In genomic region chr5:149999866-150000260, GRCh38 we compare ENCODE assay signal across 8 cellular contexts. TPM values are rescaled to one million over a fixed set of nuclear protein-coding genes. Genes with fewer than 3 reads are reported as not detected.
A peak's percentile ranks its signal among the peaks of the same experiment; 100 is the strongest.
DNase-seq lines count a peak whose midpoint lies in the region; ATAC-seq and TF ChIP-seq lines count a peak whose summit lies in the region.

No MANE protein-coding gene starts in this region.

- H3K4me3 ChIP-seq in AG04449 (ENCODE audit: low read depth, low read length) (peak overlapping the region; percentile 98), colonic mucosa (peak overlapping the region; percentile 96)

- peaks cover 26 to 32% (median 28%) of the 10 kb centered on the region in 3 donors for H3K4me1 Mint-ChIP-seq in naive B cell

- peaks cover 16% of the 10 kb centered on the region for H3K4me1 ChIP-seq in colonic mucosa

- intact Hi-C loops in colonic mucosa (cut with DNase I), result no loop called here

- TF ChIP-seq CTCF in AG04449 (IDR thresholded peaks at IDR 0.05; ENCODE audit: insufficient read depth, low read length, missing control alignments), result no peak
- no peak for TF ChIP-seq CTCF in colonic mucosa (IDR thresholded peaks at IDR 0.05)

- peak overlapping the region; percentile 82 to 98 for H3K9ac ChIP-seq in colonic mucosa (ENCODE audit: low read depth in 2 of 2, low read length in 2 of 2)

- peak overlapping the region; percentile 56 to 98 (median 91) for H3K27ac Mint-ChIP-seq in naive B cell

- ATAC-seq in naive B cell (ENCODE audit: low read depth in 2 of 2), result no peak
- no peak for ATAC-seq in GM18907 (IDR thresholded peaks at IDR 0.05; ENCODE audit: unreplicated experiment)
- no peak for ATAC-seq in HG02610 (IDR thresholded peaks at IDR 0.05; ENCODE audit: unreplicated experiment)

- peaks cover 19% of the 10 kb centered on the region for H3K36me3 ChIP-seq in KOPT-K1 (ENCODE audit: insufficient read depth, low read length)
- no peaks in the 10 kb centered on the region for H3K36me3 ChIP-seq in colonic mucosa

- POLR2A ChIA-PET in AG04449 (lab: Yijun Ruan, JAX), result interaction anchor here (0.6 to 1.4 kb wide), 11 partner anchors 10 to 472 kb away, joined by 3 to 5 read pairs (median 3); partner anchors contain the start of gene SLC26A2

- peak overlapping the region; percentile 80 to 95 (median 89) for H3K4me3 Mint-ChIP-seq in naive B cell

- H3K27me3 Mint-ChIP-seq in naive B cell, result no peaks in the 10 kb centered on the region

- H3K27ac ChIP-seq in KOPT-K1 (ENCODE audit: low read depth, low read length, poor library complexity, severe bottlenecking) (peak overlapping the region; percentile 80), colonic mucosa (peak overlapping the region; percentile 96)

- H3K9me3 ChIP-seq in KOPT-K1 (ENCODE audit: insufficient read depth, low read length, poor library complexity, severe bottlenecking) (no peaks in the 10 kb centered on the region), colonic mucosa (no peaks in the 10 kb centered on the region)

- DNase-seq in AG04449 (ENCODE audit: low read depth, low spot score), result no peak
- DNase-seq in colonic mucosa, result no peak
- DNase-seq in naive B cell, result no peak
- DNase-seq in stimulated activated naive CD4-positive, alpha-beta T cell (lab: John Stamatoyannopoulos, UW), result no peak
- DNase-seq in activated CD4-positive, alpha-beta T cell treated with anti-CD3 and anti-CD28 coated beads, Interleukin-2, amount 50 U/mL, for 48 hours, result no peak

- peaks cover 8 to 16% of the 10 kb centered on the region in 2 donors for H3K36me3 Mint-ChIP-seq in naive B cell

- H3K27me3 ChIP-seq in colonic mucosa, result no peaks in the 10 kb centered on the region

- H3K9me3 Mint-ChIP-seq in naive B cell, result no peaks in the 10 kb centered on the region

- CTCF ChIA-PET in AG04449 (lab: Yijun Ruan, JAX), result interaction anchor here (1.1 to 3.3 kb wide), 6 partner anchors 9 to 363 kb away, joined by 3 to 48 read pairs (median 7); no protein-coding TSS in a partner anchor

RNA-seq across cellular contexts. Expression of gene TIGD6, which starts 0.6 kb away (rescaled TPM):
- total RNA-seq in colonic mucosa, result 1 to 10 TPM; 3.9 to 4.6 TPM
- 1 to 10 TPM; 3.4 to 6.4 (median 4.0) TPM for polyA plus RNA-seq in naive B cell (ENCODE audit: low read depth in 6 of 6)

RNA-seq across cellular contexts. Expression of gene HMGXB3, which starts 0.7 kb away (rescaled TPM):
- 10 to 100 TPM; 21.8 to 40.2 TPM for total RNA-seq in colonic mucosa
- polyA plus RNA-seq in naive B cell (ENCODE audit: low read depth in 6 of 6), result 10 to 100 TPM in 1 of 6 donors, 1 to 10 TPM in 5; 3.8 to 16.7 (median 9.0) TPM

RNA-seq across cellular contexts. Expression of gene SLC26A2, which starts 39.3 kb away (rescaled TPM):
- total RNA-seq in colonic mucosa, result 100 to 1,000 TPM; 339 to 770 TPM
- 1 to 10 TPM; 1.4 to 4.1 (median 2.6) TPM for polyA plus RNA-seq in naive B cell (ENCODE audit: low read depth in 6 of 6)

RNA-seq across cellular contexts. Expression of gene PDE6A, which starts 55.3 kb away (rescaled TPM):
- total RNA-seq in colonic mucosa, result 1 to 10 TPM; 1.5 to 2.7 TPM
- not detected for polyA plus RNA-seq in naive B cell (ENCODE audit: low read depth in 6 of 6)
